Comparison of ENCODE assay signal across 1 cellular context in the genomic region with DNA sequence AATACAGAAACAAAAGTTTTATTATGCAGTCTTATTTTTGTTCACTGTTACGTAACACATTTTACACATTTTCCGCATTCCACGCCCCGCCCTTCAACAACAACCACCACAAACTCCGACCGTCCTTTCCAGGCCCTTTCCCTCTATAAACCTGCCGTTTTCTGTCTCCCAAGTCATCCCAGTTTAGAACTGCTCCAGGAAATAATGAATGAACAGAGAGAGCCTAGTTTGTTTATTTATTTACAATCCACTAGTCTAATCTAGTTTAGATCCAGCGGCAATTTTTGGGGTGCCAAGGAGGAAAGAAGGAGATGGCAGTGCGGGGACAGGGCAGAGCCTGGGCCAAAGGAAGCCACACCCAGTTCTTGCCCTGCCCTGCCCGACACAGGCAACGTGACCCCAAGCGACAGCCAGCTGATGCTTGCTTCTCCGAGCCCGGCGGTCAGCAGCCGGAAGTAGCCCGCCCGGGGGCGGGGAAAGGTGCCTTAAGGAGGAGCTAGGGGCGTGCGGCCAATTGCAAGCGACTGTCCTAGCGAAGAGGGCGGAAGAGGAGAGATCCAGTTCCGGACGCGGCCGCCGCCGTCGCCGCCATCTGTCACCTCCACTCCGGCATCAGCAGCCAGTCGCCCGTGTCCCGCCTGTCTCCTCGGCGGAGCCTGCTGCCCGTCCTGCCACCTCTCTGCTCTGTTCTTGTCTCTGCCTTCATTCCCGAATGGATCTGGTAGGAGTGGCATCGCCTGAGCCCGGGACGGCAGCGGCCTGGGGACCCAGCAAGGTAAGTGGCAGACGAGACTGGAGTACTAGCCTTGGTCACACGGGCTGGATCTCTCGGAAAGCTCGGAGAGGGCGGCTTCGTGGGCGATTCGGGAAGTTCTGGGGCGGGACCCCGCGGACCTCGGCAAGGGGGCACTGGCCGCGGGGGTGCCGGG.
TF ChIP-seq lines count a peak whose summit lies in the region.

A gene with protein sequence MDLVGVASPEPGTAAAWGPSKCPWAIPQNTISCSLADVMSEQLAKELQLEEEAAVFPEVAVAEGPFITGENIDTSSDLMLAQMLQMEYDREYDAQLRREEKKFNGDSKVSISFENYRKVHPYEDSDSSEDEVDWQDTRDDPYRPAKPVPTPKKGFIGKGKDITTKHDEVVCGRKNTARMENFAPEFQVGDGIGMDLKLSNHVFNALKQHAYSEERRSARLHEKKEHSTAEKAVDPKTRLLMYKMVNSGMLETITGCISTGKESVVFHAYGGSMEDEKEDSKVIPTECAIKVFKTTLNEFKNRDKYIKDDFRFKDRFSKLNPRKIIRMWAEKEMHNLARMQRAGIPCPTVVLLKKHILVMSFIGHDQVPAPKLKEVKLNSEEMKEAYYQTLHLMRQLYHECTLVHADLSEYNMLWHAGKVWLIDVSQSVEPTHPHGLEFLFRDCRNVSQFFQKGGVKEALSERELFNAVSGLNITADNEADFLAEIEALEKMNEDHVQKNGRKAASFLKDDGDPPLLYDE (plus strand): TSS at position 560 of the 929 bp plus-strand sequence. CDS start 153 bp downstream, at position 713.

TF ChIP-seq in K562, 482 proteins besides CTCF, POLR2A, EP300 and RAD21 (continued from another document and continues in another):
- TF ChIP-seq, protein P1, sequence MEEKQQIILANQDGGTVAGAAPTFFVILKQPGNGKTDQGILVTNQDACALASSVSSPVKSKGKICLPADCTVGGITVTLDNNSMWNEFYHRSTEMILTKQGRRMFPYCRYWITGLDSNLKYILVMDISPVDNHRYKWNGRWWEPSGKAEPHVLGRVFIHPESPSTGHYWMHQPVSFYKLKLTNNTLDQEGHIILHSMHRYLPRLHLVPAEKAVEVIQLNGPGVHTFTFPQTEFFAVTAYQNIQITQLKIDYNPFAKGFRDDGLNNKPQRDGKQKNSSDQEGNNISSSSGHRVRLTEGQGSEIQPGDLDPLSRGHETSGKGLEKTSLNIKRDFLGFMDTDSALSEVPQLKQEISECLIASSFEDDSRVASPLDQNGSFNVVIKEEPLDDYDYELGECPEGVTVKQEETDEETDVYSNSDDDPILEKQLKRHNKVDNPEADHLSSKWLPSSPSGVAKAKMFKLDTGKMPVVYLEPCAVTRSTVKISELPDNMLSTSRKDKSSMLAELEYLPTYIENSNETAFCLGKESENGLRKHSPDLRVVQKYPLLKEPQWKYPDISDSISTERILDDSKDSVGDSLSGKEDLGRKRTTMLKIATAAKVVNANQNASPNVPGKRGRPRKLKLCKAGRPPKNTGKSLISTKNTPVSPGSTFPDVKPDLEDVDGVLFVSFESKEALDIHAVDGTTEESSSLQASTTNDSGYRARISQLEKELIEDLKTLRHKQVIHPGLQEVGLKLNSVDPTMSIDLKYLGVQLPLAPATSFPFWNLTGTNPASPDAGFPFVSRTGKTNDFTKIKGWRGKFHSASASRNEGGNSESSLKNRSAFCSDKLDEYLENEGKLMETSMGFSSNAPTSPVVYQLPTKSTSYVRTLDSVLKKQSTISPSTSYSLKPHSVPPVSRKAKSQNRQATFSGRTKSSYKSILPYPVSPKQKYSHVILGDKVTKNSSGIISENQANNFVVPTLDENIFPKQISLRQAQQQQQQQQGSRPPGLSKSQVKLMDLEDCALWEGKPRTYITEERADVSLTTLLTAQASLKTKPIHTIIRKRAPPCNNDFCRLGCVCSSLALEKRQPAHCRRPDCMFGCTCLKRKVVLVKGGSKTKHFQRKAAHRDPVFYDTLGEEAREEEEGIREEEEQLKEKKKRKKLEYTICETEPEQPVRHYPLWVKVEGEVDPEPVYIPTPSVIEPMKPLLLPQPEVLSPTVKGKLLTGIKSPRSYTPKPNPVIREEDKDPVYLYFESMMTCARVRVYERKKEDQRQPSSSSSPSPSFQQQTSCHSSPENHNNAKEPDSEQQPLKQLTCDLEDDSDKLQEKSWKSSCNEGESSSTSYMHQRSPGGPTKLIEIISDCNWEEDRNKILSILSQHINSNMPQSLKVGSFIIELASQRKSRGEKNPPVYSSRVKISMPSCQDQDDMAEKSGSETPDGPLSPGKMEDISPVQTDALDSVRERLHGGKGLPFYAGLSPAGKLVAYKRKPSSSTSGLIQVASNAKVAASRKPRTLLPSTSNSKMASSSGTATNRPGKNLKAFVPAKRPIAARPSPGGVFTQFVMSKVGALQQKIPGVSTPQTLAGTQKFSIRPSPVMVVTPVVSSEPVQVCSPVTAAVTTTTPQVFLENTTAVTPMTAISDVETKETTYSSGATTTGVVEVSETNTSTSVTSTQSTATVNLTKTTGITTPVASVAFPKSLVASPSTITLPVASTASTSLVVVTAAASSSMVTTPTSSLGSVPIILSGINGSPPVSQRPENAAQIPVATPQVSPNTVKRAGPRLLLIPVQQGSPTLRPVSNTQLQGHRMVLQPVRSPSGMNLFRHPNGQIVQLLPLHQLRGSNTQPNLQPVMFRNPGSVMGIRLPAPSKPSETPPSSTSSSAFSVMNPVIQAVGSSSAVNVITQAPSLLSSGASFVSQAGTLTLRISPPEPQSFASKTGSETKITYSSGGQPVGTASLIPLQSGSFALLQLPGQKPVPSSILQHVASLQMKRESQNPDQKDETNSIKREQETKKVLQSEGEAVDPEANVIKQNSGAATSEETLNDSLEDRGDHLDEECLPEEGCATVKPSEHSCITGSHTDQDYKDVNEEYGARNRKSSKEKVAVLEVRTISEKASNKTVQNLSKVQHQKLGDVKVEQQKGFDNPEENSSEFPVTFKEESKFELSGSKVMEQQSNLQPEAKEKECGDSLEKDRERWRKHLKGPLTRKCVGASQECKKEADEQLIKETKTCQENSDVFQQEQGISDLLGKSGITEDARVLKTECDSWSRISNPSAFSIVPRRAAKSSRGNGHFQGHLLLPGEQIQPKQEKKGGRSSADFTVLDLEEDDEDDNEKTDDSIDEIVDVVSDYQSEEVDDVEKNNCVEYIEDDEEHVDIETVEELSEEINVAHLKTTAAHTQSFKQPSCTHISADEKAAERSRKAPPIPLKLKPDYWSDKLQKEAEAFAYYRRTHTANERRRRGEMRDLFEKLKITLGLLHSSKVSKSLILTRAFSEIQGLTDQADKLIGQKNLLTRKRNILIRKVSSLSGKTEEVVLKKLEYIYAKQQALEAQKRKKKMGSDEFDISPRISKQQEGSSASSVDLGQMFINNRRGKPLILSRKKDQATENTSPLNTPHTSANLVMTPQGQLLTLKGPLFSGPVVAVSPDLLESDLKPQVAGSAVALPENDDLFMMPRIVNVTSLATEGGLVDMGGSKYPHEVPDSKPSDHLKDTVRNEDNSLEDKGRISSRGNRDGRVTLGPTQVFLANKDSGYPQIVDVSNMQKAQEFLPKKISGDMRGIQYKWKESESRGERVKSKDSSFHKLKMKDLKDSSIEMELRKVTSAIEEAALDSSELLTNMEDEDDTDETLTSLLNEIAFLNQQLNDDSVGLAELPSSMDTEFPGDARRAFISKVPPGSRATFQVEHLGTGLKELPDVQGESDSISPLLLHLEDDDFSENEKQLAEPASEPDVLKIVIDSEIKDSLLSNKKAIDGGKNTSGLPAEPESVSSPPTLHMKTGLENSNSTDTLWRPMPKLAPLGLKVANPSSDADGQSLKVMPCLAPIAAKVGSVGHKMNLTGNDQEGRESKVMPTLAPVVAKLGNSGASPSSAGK (IDR thresholded peaks at IDR 0.05) = no peak
- TF ChIP-seq, protein P2, sequence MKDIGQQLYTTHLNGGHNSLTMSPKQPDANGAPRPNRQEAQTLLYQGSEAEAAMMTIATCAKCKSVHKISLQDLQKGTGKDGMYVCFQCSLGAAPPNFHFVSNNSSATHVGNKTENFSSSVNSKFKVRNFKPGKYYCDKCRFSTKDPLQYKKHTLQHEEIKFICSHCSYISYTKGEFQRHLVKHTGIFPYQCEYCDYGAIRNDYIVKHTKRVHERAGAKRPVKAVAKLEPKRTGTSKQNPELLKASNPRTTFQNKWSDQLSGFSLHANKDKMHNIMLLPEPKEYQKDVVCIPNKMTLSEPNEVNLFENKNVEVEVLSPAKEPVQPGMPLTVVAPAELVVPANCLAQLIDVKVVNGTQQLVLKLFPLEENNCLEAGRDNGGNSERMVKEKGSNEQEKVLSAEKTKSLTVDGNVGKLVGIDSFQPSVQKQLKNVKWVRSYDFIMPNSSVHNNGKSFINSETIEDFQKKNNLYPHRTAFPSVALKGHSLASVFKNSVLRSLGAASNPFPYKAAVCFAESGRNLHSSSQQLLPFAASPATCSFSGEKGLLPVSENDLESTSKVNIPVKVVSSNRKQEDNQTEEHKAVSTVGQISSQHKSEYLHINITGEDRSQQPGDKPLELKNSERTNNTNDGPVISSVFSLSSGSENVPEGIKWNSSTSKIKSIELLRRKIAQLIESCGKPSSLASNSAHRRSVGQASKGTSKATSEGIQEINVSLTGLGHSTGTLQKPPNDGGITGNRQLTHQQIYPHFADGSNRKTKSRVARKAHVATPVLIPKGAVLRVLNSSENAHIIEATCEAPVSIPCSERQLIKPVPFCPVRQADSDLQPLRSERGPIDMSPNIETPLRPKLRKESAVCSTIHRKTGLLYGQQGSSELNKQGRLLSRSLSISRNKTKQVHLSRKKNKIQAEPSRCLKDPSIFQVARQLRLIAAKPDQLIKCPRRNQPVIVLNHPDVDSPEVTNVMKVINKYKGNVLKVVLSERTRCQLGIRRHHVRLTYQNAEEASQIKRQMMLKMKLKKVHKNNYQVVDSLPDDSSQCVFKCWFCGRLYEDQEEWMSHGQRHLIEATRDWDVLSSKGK (CRISPR knock-in tag; IDR thresholded peaks at IDR 0.05) = no peak
- TF ChIP-seq TCF7L2 (IDR thresholded peaks at IDR 0.05; ENCODE audit: low read depth, low read length) (no peak), LEF1 (IDR thresholded peaks at IDR 0.05) (no peak; the same call in none of the 2 replicates), ZNF224 (CRISPR knock-in tag; IDR thresholded peaks at IDR 0.05) (no peak; the same call in 1 of the 2 replicates), SMARCC2 (IDR thresholded peaks at IDR 0.05; ENCODE audit: low read depth) (0 out of 2 replicates have a peak, but pooled peaks have one; percentile 19), TAF1 (IDR thresholded peaks at IDR 0.05; ENCODE audit: control insufficient read depth, extremely low read depth, insufficient read depth, low read length, severe bottlenecking) (peak; percentile 77), CBFA2T2 (conservative IDR thresholded peaks at IDR 0.05) (0 out of 2 replicates have a peak, but pooled peaks have one; percentile 20), TEAD4 (IDR thresholded peaks at IDR 0.05; ENCODE audit: low read length) (peak; percentile 69), TEAD4 (CRISPR knock-in tag; IDR thresholded peaks at IDR 0.05; ENCODE audit: borderline replicate concordance) (no peak), RFX5 (IDR thresholded peaks at IDR 0.05; ENCODE audit: low read depth, low read length) (no peak), SPI1 (IDR thresholded peaks at IDR 0.05; ENCODE audit: borderline replicate concordance, low read depth, low read length) (no peak), HMGN3 (IDR thresholded peaks at IDR 0.05; ENCODE audit: borderline replicate concordance, extremely low read depth, insufficient read length, low read depth, low read length) (peak; percentile 48), KLF6 (CRISPR knock-in tag; IDR thresholded peaks at IDR 0.05; ENCODE audit: borderline replicate concordance) (peak; percentile 55; the same call in 1 of the 2 replicates), MTF1 (CRISPR knock-in tag; IDR thresholded peaks at IDR 0.05; ENCODE audit: borderline replicate concordance) (no peak), MYNN (IDR thresholded peaks at IDR 0.05) (peak; percentile 91), MYNN (CRISPR knock-in tag; IDR thresholded peaks at IDR 0.05) (no peak), NFE2L1 (tag; IDR thresholded peaks at IDR 0.05; ENCODE audit: borderline replicate concordance, low read depth) (no peak), POLR2B (IDR thresholded peaks at IDR 0.05; ENCODE audit: low read depth, partially characterized antibody) (peak; percentile 91), TAF7 (tag; IDR thresholded peaks at IDR 0.05) (peak; percentile 83), PHF20 (IDR thresholded peaks at IDR 0.05; ENCODE audit: partially characterized antibody) (peak; percentile 77), RBM34 (IDR thresholded peaks at IDR 0.05; ENCODE audit: borderline replicate concordance, insufficient read depth, low read length) (no peak)
- TF ChIP-seq, protein P3, sequence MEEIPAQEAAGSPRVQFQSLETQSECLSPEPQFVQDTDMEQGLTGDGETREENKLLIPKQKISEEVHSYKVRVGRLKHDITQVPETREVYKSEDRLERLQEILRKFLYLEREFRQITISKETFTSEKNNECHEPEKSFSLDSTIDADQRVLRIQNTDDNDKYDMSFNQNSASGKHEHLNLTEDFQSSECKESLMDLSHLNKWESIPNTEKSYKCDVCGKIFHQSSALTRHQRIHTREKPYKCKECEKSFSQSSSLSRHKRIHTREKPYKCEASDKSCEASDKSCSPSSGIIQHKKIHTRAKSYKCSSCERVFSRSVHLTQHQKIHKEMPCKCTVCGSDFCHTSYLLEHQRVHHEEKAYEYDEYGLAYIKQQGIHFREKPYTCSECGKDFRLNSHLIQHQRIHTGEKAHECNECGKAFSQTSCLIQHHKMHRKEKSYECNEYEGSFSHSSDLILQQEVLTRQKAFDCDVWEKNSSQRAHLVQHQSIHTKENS (CRISPR knock-in tag; IDR thresholded peaks at IDR 0.05) = no peak
- TF ChIP-seq, protein P4, sequence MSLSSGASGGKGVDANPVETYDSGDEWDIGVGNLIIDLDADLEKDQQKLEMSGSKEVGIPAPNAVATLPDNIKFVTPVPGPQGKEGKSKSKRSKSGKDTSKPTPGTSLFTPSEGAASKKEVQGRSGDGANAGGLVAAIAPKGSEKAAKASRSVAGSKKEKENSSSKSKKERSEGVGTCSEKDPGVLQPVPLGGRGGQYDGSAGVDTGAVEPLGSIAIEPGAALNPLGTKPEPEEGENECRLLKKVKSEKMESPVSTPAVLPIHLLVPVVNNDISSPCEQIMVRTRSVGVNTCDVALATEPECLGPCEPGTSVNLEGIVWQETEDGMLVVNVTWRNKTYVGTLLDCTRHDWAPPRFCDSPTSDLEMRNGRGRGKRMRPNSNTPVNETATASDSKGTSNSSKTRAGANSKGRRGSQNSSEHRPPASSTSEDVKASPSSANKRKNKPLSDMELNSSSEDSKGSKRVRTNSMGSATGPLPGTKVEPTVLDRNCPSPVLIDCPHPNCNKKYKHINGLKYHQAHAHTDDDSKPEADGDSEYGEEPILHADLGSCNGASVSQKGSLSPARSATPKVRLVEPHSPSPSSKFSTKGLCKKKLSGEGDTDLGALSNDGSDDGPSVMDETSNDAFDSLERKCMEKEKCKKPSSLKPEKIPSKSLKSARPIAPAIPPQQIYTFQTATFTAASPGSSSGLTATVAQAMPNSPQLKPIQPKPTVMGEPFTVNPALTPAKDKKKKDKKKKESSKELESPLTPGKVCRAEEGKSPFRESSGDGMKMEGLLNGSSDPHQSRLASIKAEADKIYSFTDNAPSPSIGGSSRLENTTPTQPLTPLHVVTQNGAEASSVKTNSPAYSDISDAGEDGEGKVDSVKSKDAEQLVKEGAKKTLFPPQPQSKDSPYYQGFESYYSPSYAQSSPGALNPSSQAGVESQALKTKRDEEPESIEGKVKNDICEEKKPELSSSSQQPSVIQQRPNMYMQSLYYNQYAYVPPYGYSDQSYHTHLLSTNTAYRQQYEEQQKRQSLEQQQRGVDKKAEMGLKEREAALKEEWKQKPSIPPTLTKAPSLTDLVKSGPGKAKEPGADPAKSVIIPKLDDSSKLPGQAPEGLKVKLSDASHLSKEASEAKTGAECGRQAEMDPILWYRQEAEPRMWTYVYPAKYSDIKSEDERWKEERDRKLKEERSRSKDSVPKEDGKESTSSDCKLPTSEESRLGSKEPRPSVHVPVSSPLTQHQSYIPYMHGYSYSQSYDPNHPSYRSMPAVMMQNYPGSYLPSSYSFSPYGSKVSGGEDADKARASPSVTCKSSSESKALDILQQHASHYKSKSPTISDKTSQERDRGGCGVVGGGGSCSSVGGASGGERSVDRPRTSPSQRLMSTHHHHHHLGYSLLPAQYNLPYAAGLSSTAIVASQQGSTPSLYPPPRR (CRISPR knock-in tag; IDR thresholded peaks at IDR 0.05; ENCODE audit: borderline replicate concordance) = no peak
- TF ChIP-seq, protein P5, sequence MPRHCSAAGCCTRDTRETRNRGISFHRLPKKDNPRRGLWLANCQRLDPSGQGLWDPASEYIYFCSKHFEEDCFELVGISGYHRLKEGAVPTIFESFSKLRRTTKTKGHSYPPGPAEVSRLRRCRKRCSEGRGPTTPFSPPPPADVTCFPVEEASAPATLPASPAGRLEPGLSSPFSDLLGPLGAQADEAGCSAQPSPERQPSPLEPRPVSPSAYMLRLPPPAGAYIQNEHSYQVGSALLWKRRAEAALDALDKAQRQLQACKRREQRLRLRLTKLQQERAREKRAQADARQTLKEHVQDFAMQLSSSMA (CRISPR knock-in tag; IDR thresholded peaks at IDR 0.05) = no peak
